14 cellular contexts compared by ENCODE assay signal in the genomic region with DNA sequence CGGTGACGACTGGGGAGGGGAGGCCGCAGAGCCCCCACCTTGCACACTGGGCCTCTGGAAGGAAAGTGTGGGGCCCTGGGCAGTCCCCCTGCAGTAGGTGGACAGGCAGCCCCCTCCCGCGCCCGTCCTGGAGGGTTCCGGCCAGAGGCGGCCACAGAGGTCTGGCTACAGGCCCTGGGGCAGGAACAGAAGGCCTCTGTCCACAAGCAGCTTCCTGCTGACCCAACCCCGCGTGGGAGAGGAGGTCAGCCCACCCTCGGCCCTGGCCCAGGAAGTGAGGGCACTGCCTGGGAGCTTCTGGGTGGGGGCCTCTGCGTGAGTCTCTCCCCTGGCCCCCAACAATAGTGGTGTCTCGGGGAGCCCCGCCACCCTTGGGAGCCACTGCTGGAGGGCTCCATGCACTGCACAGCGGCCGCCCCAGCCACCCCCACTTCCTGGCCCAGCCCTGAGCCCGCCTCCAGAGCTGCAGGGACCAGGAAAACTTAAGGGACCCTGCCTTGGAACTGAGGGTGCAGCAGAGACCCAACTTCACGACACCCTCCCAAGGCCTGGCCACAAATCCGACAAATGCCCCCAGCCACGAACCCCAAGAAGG. TPM values are rescaled to one million over a fixed set of nuclear protein-coding genes. Genes with fewer than 3 reads are reported as not detected.
DNase-seq lines count a peak whose midpoint lies in the region; ATAC-seq, FAIRE-seq and TF ChIP-seq lines count a peak whose summit lies in the region.
"Had no signal": no experiment of that assay in that cellular context is flagged by ENCODE, and none has a peak within 500 bp of the region (broad histone marks: within the 10 kb centered on the region; RNA-seq: fewer than 3 reads in every experiment).

No MANE protein-coding gene starts in this region.

- no peak overlapping the region for H3K4me3 ChIP-seq in astrocyte (ENCODE audit: insufficient read depth, low read depth, low read length)
- no peak overlapping the region for H3K4me3 ChIP-seq in neural progenitor cell
- H3K4me3 ChIP-seq: GM23338 had no signal

- H3K9me3 Mint-ChIP-seq in astrocyte (ENCODE audit: unreplicated experiment) (no peaks in the 10 kb centered on the region), neural progenitor cell (no peaks in the 10 kb centered on the region)
- no peaks in the 10 kb centered on the region for H3K9me3 Mint-ChIP-seq in activated CD8-positive, alpha-beta T cell treated with anti-CD3 and anti-CD28 coated beads for 36 hours
- H3K9me3 Mint-ChIP-seq: brain, GM23338, naive B cell had no signal

- H2AFZ ChIP-seq in astrocyte (ENCODE audit: low read depth, low read length) (no peak overlapping the region), neural progenitor cell (replicated peaks) (no peak overlapping the region)
- H2AFZ ChIP-seq: GM23338 had no signal

- H3K27me3 Mint-ChIP-seq in astrocyte (ENCODE audit: low read depth, unreplicated experiment) = no peaks in the 10 kb centered on the region
- H3K27me3 Mint-ChIP-seq in neural progenitor cell (ENCODE audit: insufficient read depth, low read depth) = peaks cover 3% of the 10 kb centered on the region
- no peaks in the 10 kb centered on the region for H3K27me3 Mint-ChIP-seq in activated CD8-positive, alpha-beta T cell treated with anti-CD3 and anti-CD28 coated beads for 36 hours

- H3K27me3 ChIP-seq in astrocyte (ENCODE audit: insufficient read depth, low read length) (no peaks in the 10 kb centered on the region), neural progenitor cell (no peaks in the 10 kb centered on the region)
- H3K27me3 ChIP-seq: gastrocnemius medialis had no signal

- no peak overlapping the region for H3K27ac Mint-ChIP-seq in astrocyte (ENCODE audit: unreplicated experiment)
- no peak overlapping the region for H3K27ac Mint-ChIP-seq in neural progenitor cell
- no peak overlapping the region for H3K27ac Mint-ChIP-seq in activated CD8-positive, alpha-beta T cell treated with anti-CD3 and anti-CD28 coated beads for 36 hours
- H3K27ac Mint-ChIP-seq: brain, GM23338, naive B cell had no signal

- POLR2A ChIA-PET in activated CD8-positive, alpha-beta T cell treated with anti-CD3 and anti-CD28 coated beads for 36 hours (lab: Charles Lee) = no interaction called here

- DNase-seq in Ammon's horn (ENCODE audit: low spot score) (peak; percentile 71), astrocyte (ENCODE audit: low read depth) (no peak), globus pallidus (ENCODE audit: low spot score) (peak; percentile 77), neural progenitor cell (ENCODE audit: low spot score) (no peak), NCI-H187 (lab: John Stamatoyannopoulos, UW) (no peak)
- DNase-seq in activated CD8-positive, alpha-beta T cell treated with anti-CD3 and anti-CD28 coated beads for 36 hours = no peak
- DNase-seq: activated CD8-positive, alpha-beta memory T cell treated with anti-CD3 and anti-CD28 coated beads, Interleukin-2, amount 50 U/mL, for 4 hours; gastrocnemius medialis; naive B cell; stimulated activated CD4-positive, alpha-beta T cell treated with anti-CD3 and anti-CD28 coated beads, Interleukin-1b, Interleukin-23, amount 100 ng/mL, for 48 hours had no signal

- peak overlapping the region; percentile 18 for H3K9ac ChIP-seq in astrocyte (ENCODE audit: low read length)
- peak overlapping the region; percentile 13 for H3K9ac ChIP-seq in neural progenitor cell

- intact Hi-C loops in activated CD8-positive, alpha-beta T cell treated with anti-CD3 and anti-CD28 coated beads for 36 hours (cut with micrococcal nuclease) = no loop called here

- H3K36me3 Mint-ChIP-seq in astrocyte (ENCODE audit: low read depth, unreplicated experiment) = peaks cover 2% of the 10 kb centered on the region
- H3K36me3 Mint-ChIP-seq in neural progenitor cell = no peaks in the 10 kb centered on the region
- no peaks in the 10 kb centered on the region for H3K36me3 Mint-ChIP-seq in activated CD8-positive, alpha-beta T cell treated with anti-CD3 and anti-CD28 coated beads for 36 hours (ENCODE audit: low read depth)
- H3K36me3 Mint-ChIP-seq: brain, naive B cell had no signal

- H4K20me1 ChIP-seq in astrocyte (ENCODE audit: insufficient read depth, low read length) (peaks cover 86% of the 10 kb centered on the region), neural progenitor cell (ENCODE audit: low read depth) (peaks cover 7% of the 10 kb centered on the region)

- TF ChIP-seq CTCF in astrocyte (IDR thresholded peaks at IDR 0.05; ENCODE audit: insufficient read depth, low read depth, low read length) (no peak), neural progenitor cell (IDR thresholded peaks at IDR 0.05) (no peak)
- TF ChIP-seq CTCF in activated CD8-positive, alpha-beta T cell treated with anti-CD3 and anti-CD28 coated beads for 36 hours (IDR thresholded peaks at IDR 0.05) = no peak

- peak overlapping the region; percentile 67 for H3K4me2 ChIP-seq in astrocyte (ENCODE audit: low read length)
- H3K4me2 ChIP-seq in neural progenitor cell = no peak overlapping the region
- H3K4me2 ChIP-seq: GM23338 had no signal

- ATAC-seq in GM21786 (IDR thresholded peaks at IDR 0.05; ENCODE audit: unreplicated experiment) (no peak), HG02973 (IDR thresholded peaks at IDR 0.05; ENCODE audit: unreplicated experiment) (no peak)
- no peak for ATAC-seq in activated CD8-positive, alpha-beta T cell treated with anti-CD3 and anti-CD28 coated beads for 36 hours
- ATAC-seq: gastrocnemius medialis, GM23338 had no signal

- H3K79me2 ChIP-seq in astrocyte (ENCODE audit: insufficient read depth, low read length) = peaks cover 90% of the 10 kb centered on the region
- H3K79me2 ChIP-seq in neural progenitor cell (ENCODE audit: low read depth) = no peaks in the 10 kb centered on the region

- FAIRE-seq in astrocyte (lab: Jason Lieb, UNC) = no peak

- no peaks in the 10 kb centered on the region for H3F3A ChIP-seq in neural progenitor cell (ENCODE audit: low read depth)

- H3K27ac ChIP-seq in astrocyte (ENCODE audit: low read depth, low read length) = no peak overlapping the region
- no peak overlapping the region for H3K27ac ChIP-seq in neural progenitor cell

- CTCF ChIA-PET in activated CD8-positive, alpha-beta T cell treated with anti-CD3 and anti-CD28 coated beads for 36 hours (lab: Charles Lee) = no interaction called here

- H3K9me3 ChIP-seq in astrocyte (ENCODE audit: insufficient read depth, low read depth, low read length) (no peaks in the 10 kb centered on the region), neural progenitor cell (ENCODE audit: low read depth) (no peaks in the 10 kb centered on the region)
- H3K9me3 ChIP-seq: gastrocnemius medialis had no signal

- H3K4me1 Mint-ChIP-seq in astrocyte (ENCODE audit: low read depth, unreplicated experiment) = peaks cover 7% of the 10 kb centered on the region
- peaks cover 33% of the 10 kb centered on the region for H3K4me1 Mint-ChIP-seq in neural progenitor cell
- peaks cover 7% of the 10 kb centered on the region for H3K4me1 Mint-ChIP-seq in activated CD8-positive, alpha-beta T cell treated with anti-CD3 and anti-CD28 coated beads for 36 hours (ENCODE audit: low read depth)

- H3K36me3 ChIP-seq in astrocyte (ENCODE audit: insufficient read depth, low read length) (no peaks in the 10 kb centered on the region), neural progenitor cell (no peaks in the 10 kb centered on the region)
- H3K36me3 ChIP-seq: gastrocnemius medialis had no signal

- H3K4me3 Mint-ChIP-seq in astrocyte (ENCODE audit: unreplicated experiment) (no peak overlapping the region), neural progenitor cell (no peak overlapping the region)
- no peak overlapping the region for H3K4me3 Mint-ChIP-seq in activated CD8-positive, alpha-beta T cell treated with anti-CD3 and anti-CD28 coated beads for 36 hours
- H3K4me3 Mint-ChIP-seq: brain, GM23338 had no signal

- H3K4me1 ChIP-seq in astrocyte (ENCODE audit: insufficient read depth, low read length) (peaks cover 35% of the 10 kb centered on the region), neural progenitor cell (peaks cover 17% of the 10 kb centered on the region)

RNA-seq across cellular contexts. Expression of gene MICALL2, which starts 4.7 kb away (rescaled TPM):
- total RNA-seq in astrocyte (41.5 and 43.4 TPM in 2 replicates), neural progenitor cell (ENCODE audit: low replicate concordance) (6.0 and 22.7 TPM in 2 replicates)
- 1 to 10 TPM; 3.0 to 4.2 TPM for total RNA-seq in activated CD8-positive, alpha-beta T cell treated with anti-CD3 and anti-CD28 coated beads for 36 hours

RNA-seq across cellular contexts. Expression of gene INTS1, which starts 49.6 kb away (rescaled TPM):
- 81.4 and 81.9 TPM in 2 replicates for total RNA-seq in astrocyte
- 16.5 and 76.7 TPM in 2 replicates for total RNA-seq in neural progenitor cell (ENCODE audit: low replicate concordance)
- 100 to 1,000 TPM; 100 to 103 TPM for total RNA-seq in activated CD8-positive, alpha-beta T cell treated with anti-CD3 and anti-CD28 coated beads for 36 hours

Comparison
In these comparisons a context has a peak if more than half of its experiments do, and no peak if none do; other contexts are left out.
1. DNase-seq: peak in Ammon's horn (single experiment) and globus pallidus (single experiment); none in astrocyte (single experiment), neural progenitor cell (single experiment), NCI-H187 (0 of 2) and activated CD8-positive, alpha-beta T cell treated with anti-CD3 and anti-CD28 coated beads for 36 hours (single experiment).